7 cellular contexts compared by ENCODE assay signal in the genomic region with DNA sequence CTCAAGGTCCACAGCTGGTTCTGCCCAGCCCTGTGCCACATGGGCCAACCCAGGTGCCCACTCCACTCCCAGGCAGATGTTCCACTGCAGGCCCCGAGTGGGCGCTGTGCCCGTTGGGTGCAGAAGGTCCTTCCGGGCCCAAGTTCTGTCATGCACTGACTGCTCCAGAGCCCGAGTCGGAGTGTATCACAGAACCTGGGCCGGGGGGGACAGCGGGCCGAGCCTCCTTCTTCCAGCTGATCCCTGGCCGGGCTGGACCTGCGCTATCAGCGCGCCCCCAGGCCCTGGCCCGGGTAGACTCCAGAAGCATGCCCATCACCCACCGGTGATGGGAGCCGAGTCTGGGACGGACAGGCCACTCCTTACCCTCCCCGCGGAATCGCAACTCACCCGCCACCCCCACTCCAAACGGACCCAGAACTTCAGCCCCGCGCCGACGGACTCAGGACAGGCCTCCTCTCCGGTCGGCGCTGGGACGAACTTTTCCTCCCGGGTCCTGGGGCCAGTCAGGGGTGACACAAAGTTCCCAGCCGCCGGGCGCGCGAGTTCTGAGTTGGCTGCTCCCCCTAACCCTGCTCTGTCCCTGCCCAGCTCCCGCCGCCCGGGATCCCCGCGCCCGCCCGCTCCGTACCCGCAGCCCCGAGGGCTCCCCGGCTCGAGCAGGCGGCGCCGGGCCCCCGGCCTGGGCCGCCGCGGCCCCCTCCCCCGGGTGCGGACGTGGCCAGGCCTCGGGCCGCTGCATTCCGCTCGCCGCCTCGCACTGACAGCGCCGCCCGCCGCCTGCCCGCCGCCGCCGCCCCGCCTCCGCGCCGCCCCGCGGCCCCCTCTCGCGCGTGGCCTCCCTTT. TPM values are rescaled to one million over a fixed set of nuclear protein-coding genes. Genes with fewer than 3 reads are reported as not detected.
DNase-seq lines count a peak whose midpoint lies in the region; ATAC-seq and TF ChIP-seq lines count a peak whose summit lies in the region.

A gene with protein sequence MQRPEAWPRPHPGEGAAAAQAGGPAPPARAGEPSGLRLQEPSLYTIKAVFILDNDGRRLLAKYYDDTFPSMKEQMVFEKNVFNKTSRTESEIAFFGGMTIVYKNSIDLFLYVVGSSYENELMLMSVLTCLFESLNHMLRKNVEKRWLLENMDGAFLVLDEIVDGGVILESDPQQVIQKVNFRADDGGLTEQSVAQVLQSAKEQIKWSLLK (minus strand): TSS at position 762 of the 846 bp plus-strand sequence. CDS start 20 bp downstream, at position 742.

- DNase-seq in PC-3: no peak
- peak; percentile 72 for DNase-seq in activated naive CD4-positive, alpha-beta T cell treated with Interleukin-2 at 50 U/mL for 16 hours
- peak; percentile 84 for DNase-seq in Right ventricle myocardium inferior (ENCODE audit: missing footprints)
- no peak for DNase-seq in SHP77 treated with DMSO at 0.1 percent for 48 hours (lab: John Stamatoyannopoulos, UW)

- H3K79me2 ChIP-seq in PC-3 (ENCODE audit: low read length): no peaks in the 10 kb centered on the region
- H3K79me2 ChIP-seq in parathyroid adenoma: no peaks in the 10 kb centered on the region

- H3K4me3 ChIP-seq in PC-3 (ENCODE audit: low read length) (peak within 1 kb of the TSS; percentile 50; the same call in 1 of the 2 replicates), parathyroid adenoma (ENCODE audit: low read depth, low read length) (peak within 1 kb of the TSS; percentile 67)

- H3K27me3 ChIP-seq in PC-3 (ENCODE audit: low read length) (peaks cover 9% of the 10 kb centered on the region), parathyroid adenoma (ENCODE audit: control insufficient read depth, insufficient read depth, low read length) (no peaks in the 10 kb centered on the region)

- no peaks in the 10 kb centered on the region for H4K20me1 ChIP-seq in PC-3 (ENCODE audit: low read length)

- no peak for TF ChIP-seq CTCF in PC-3 (conservative IDR thresholded peaks at IDR 0.05; ENCODE audit: low read depth, low read length)
- TF ChIP-seq CTCF in parathyroid adenoma (IDR thresholded peaks at IDR 0.05): peak; percentile 83

- intact Hi-C loops in PC-3 (cut with micrococcal nuclease): no loop called here
- intact Hi-C loops in Right ventricle myocardium inferior (cut with DNase I): no loop called here

- no peak within 1 kb of the TSS for H3K9ac ChIP-seq in PC-3 (ENCODE audit: low read length)
- peak within 1 kb of the TSS; percentile 63 for H3K9ac ChIP-seq in parathyroid adenoma

- CTCF ChIA-PET in PC-3 (lab: Charles Lee): no interaction called here

- no peaks in the 10 kb centered on the region for H3F3A ChIP-seq in PC-3 (ENCODE audit: low read length, unreplicated experiment)

- H3K4me1 ChIP-seq in PC-3 (ENCODE audit: insufficient read depth, low read length): no peaks in the 10 kb centered on the region
- H3K4me1 ChIP-seq in parathyroid adenoma: peaks cover 4% of the 10 kb centered on the region

- H3K9me2 ChIP-seq in PC-3 (replicated peaks; ENCODE audit: low read length): no peaks in the 10 kb centered on the region

- peak within 1 kb of the TSS; percentile 70 for H3K4me2 ChIP-seq in PC-3 (ENCODE audit: low read length)
- H3K4me2 ChIP-seq in parathyroid adenoma (ENCODE audit: low read length): peak within 1 kb of the TSS; percentile 98

- H3K9me3 ChIP-seq in PC-3 (ENCODE audit: low read length) (no peaks in the 10 kb centered on the region), parathyroid adenoma (ENCODE audit: control insufficient read depth, low read length) (no peaks in the 10 kb centered on the region)

- POLR2A ChIA-PET in PC-3 (lab: Charles Lee; ENCODE audit: unreplicated experiment): no interaction called here

- no TSS peak for BruUV-seq in PC-3 (replicated peaks; lab: Mats Ljungman, UMichigan)

- H2AFZ ChIP-seq in PC-3 (ENCODE audit: low read length): peak within 1 kb of the TSS; percentile 63
- peak within 1 kb of the TSS; percentile 99 for H2AFZ ChIP-seq in parathyroid adenoma

- H3K36me3 ChIP-seq in PC-3 (ENCODE audit: low read depth, low read length): no peaks in the 10 kb centered on the region
- no peaks in the 10 kb centered on the region for H3K36me3 ChIP-seq in parathyroid adenoma (ENCODE audit: control insufficient read depth, insufficient read depth, low read length)

- H3K27ac ChIP-seq in PC-3 (ENCODE audit: low read length): no peak within 1 kb of the TSS
- peak within 1 kb of the TSS; percentile 76 for H3K27ac ChIP-seq in parathyroid adenoma

- ATAC-seq in GM18907 (IDR thresholded peaks at IDR 0.05; ENCODE audit: unreplicated experiment): peak; percentile 55
- ATAC-seq in PC-3: peak; percentile 66
- peak; percentile 87 for ATAC-seq in Right ventricle myocardium inferior
- no peak for ATAC-seq in GM21390 (IDR thresholded peaks at IDR 0.05; ENCODE audit: unreplicated experiment)

RNA-seq across cellular contexts. Expression of the gene that starts here (rescaled TPM):
- total RNA-seq in PC-3 (2014; rRNA removed) (0.63 and 1.3 TPM in 2 replicates), Right ventricle myocardium inferior (52.9 TPM)

Comparison
In these comparisons a context has a peak if more than half of its experiments do, and no peak if none do; other contexts are left out.
1. RNA of the gene that starts here (total RNA-seq): 52.9 TPM in Right ventricle myocardium inferior (single experiment); 0.63 to 1.3 TPM in PC-3; every median in the first group is over 10 times any median in the second.
2. DNase-seq: peak in activated naive CD4-positive, alpha-beta T cell treated with Interleukin-2 at 50 U/mL for 16 hours (single experiment) and Right ventricle myocardium inferior (single experiment); none in PC-3 (single experiment) and SHP77 treated with DMSO at 0.1 percent for 48 hours (single experiment).